17 cellular contexts compared by ENCODE assay signal in the genomic region with DNA sequence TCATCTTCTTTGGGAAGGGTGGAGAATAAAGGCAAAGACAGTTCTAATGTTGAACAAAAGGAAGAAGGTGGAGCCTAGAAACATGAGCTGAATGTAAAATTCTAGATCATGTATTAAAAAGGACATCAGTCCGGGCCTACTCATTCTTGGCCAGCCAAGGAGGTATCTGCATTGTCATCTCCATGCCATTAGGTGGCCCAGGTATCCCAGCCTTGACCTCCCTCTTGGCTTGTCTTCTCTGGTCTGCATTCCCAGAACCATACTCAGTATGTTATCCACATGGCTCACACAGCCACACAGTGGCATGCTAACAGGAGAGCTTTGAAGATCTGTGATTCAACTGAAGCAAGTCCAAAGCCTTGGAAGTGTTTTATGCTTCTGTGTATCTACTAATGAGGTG.
DNase-seq lines count a peak whose midpoint lies in the region; ATAC-seq and TF ChIP-seq lines count a peak whose summit lies in the region.
"Had no signal": no experiment of that assay in that cellular context is flagged by ENCODE, and none has a peak within 500 bp of the region (broad histone marks: within the 10 kb centered on the region; RNA-seq: fewer than 3 reads in every experiment).

No MANE protein-coding gene starts in this region.

- H2AFZ ChIP-seq in Karpas-422 (ENCODE audit: low read length) (no peak overlapping the region), PC-3 (ENCODE audit: low read length) (no peak overlapping the region)

- CTCF ChIA-PET in AG04450 (lab: Charles Lee) (no interaction called here), PC-3 (lab: Charles Lee) (interaction anchor here (0.7 kb wide), 1 partner anchor 263 kb away, joined by 3 read pairs; no protein-coding TSS in a partner anchor)

- peaks cover 17% of the 10 kb centered on the region for H3K4me1 ChIP-seq in Karpas-422 (ENCODE audit: low read length)
- H3K4me1 ChIP-seq in PC-3 (ENCODE audit: insufficient read depth, low read length) = no peaks in the 10 kb centered on the region

- POLR2A ChIA-PET in AG04450 (lab: Yijun Ruan, JAX) = no interaction called here
- POLR2A ChIA-PET in PC-3 (lab: Charles Lee; ENCODE audit: unreplicated experiment) = no interaction called here

- H3K9me2 ChIP-seq in Karpas-422 (replicated peaks; ENCODE audit: insufficient read depth, low read length) (no peaks in the 10 kb centered on the region), PC-3 (replicated peaks; ENCODE audit: low read length) (no peaks in the 10 kb centered on the region; the same call in 1 of the 2 replicates)

- H3K9me3 ChIP-seq in AG04450 (ENCODE audit: control insufficient read depth, insufficient read depth, low read length) (peaks cover 8% of the 10 kb centered on the region; the same call in 1 of the 2 replicates), Karpas-422 (ENCODE audit: low read length) (no peaks in the 10 kb centered on the region), PC-3 (ENCODE audit: low read length) (no peaks in the 10 kb centered on the region)

- no peaks in the 10 kb centered on the region for H3K36me3 ChIP-seq in Karpas-422 (ENCODE audit: insufficient read depth, low read length)
- H3K36me3 ChIP-seq in PC-3 (ENCODE audit: low read depth, low read length) = no peaks in the 10 kb centered on the region

- H3K4me2 ChIP-seq in Karpas-422 (ENCODE audit: low read depth, low read length, poor library complexity, severe bottlenecking) (no peak overlapping the region), PC-3 (ENCODE audit: low read length) (no peak overlapping the region)

- BruUV-seq in PC-3 (replicated peaks; lab: Mats Ljungman, UMichigan) = no TSS peak

- H3K9ac ChIP-seq in Karpas-422 (ENCODE audit: low read length) (no peak overlapping the region), PC-3 (ENCODE audit: low read length) (no peak overlapping the region)

- H3K27me3 ChIP-seq in AG04450 (ENCODE audit: control insufficient read depth, insufficient read depth, low read length) (no peaks in the 10 kb centered on the region), Karpas-422 (ENCODE audit: low read length) (peaks cover 2% of the 10 kb centered on the region; the same call in 1 of the 2 replicates), PC-3 (ENCODE audit: low read length) (no peaks in the 10 kb centered on the region)

- H4K20me1 ChIP-seq in Karpas-422 (ENCODE audit: insufficient read depth, low read depth, low read length) (no peaks in the 10 kb centered on the region), PC-3 (ENCODE audit: low read length) (no peaks in the 10 kb centered on the region)

- no peaks in the 10 kb centered on the region for H3K79me2 ChIP-seq in Karpas-422 (ENCODE audit: low read length)
- H3K79me2 ChIP-seq in PC-3 (ENCODE audit: low read length) = no peaks in the 10 kb centered on the region

- TF ChIP-seq CTCF in AG04450 (IDR thresholded peaks at IDR 0.05; ENCODE audit: low read depth, low read length) (no peak), PC-3 (conservative IDR thresholded peaks at IDR 0.05; ENCODE audit: low read depth, low read length) (no peak)

- H3F3A ChIP-seq in PC-3 (ENCODE audit: low read length, unreplicated experiment) = no peaks in the 10 kb centered on the region

- DNase-seq in AG04450 (ENCODE audit: low read depth, low spot score) (no peak), Karpas-422 (peak; percentile 54), PC-3 (peak; percentile 13), kidney tubule cell (ENCODE audit: low spot score) (peak; percentile 15), GF-D8 (lab: John Stamatoyannopoulos, UW) (no peak), NCI-H2081 treated with DMSO at 0.1 percent for 48 hours (lab: John Stamatoyannopoulos, UW) (no peak)
- DNase-seq: ACHN; C1 segment of cervical spinal cord; CD8-positive, alpha-beta T cell; COR-L47; DMS153; DMS79 treated with DMSO at 0.1 percent for 48 hours; EL; HCEC 1CT; KBM-7 had no signal

- ATAC-seq in PC-3 (no peak), GM19035 (IDR thresholded peaks at IDR 0.05; ENCODE audit: unreplicated experiment) (no peak)
- ATAC-seq: CD8-positive, alpha-beta T cell had no signal

- H3K4me3 ChIP-seq in AG04450 (ENCODE audit: low read depth, low read length) = no peak overlapping the region
- no peak overlapping the region for H3K4me3 ChIP-seq in Karpas-422 (ENCODE audit: low read length)
- no peak overlapping the region for H3K4me3 ChIP-seq in PC-3 (ENCODE audit: low read length)

- H3K27ac ChIP-seq in AG04450 (ENCODE audit: low read depth, low read length) (peak overlapping the region; percentile 11), Karpas-422 (ENCODE audit: low read length) (no peak overlapping the region), PC-3 (ENCODE audit: low read length) (no peak overlapping the region)
- H3K27ac ChIP-seq: HL-60 had no signal

- intact Hi-C loops in PC-3 (cut with micrococcal nuclease) = no loop called here

Comparison
In these comparisons a context has a peak if more than half of its experiments do, and no peak if none do; other contexts are left out.
1. DNase-seq: peak in Karpas-422 (single experiment), PC-3 (single experiment) and kidney tubule cell (single experiment); none in AG04450 (single experiment), GF-D8 (single experiment) and NCI-H2081 treated with DMSO at 0.1 percent for 48 hours (single experiment).